In genomic region chrX:74343970-74344622, GRCh38 we compare ENCODE assay signal across 8 cellular contexts. TPM values are rescaled to one million over a fixed set of nuclear protein-coding genes. Genes with fewer than 3 reads are reported as not detected.
DNase-seq lines count a peak whose midpoint lies in the region; ATAC-seq and TF ChIP-seq lines count a peak whose summit lies in the region.

No MANE protein-coding gene starts in this region.

- CTCF ChIA-PET in activated CD8-positive, alpha-beta T cell treated with anti-CD3 and anti-CD28 coated beads for 36 hours (lab: Charles Lee), result interaction anchor here (0.7 to 1.4 kb wide), 7 partner anchors 14 to 506 kb away, joined by 3 to 4 read pairs (median 3); no protein-coding TSS in a partner anchor

- H3K27me3 ChIP-seq in vagina, result no peaks in the 10 kb centered on the region

- intact Hi-C loops in activated CD8-positive, alpha-beta T cell treated with anti-CD3 and anti-CD28 coated beads for 36 hours (cut with micrococcal nuclease), result no loop called here
- intact Hi-C loops in vagina (cut with DNase I), result loop anchor here (10.0 kb wide), 1 partner anchor 489 kb away; the partner anchor contains the start of gene XIST

- TF ChIP-seq CTCF in activated CD8-positive, alpha-beta T cell treated with anti-CD3 and anti-CD28 coated beads for 36 hours (IDR thresholded peaks at IDR 0.05), result peak; percentile 63
- TF ChIP-seq CTCF in nephron (IDR thresholded peaks at IDR 0.05; ENCODE audit: unreplicated experiment in 3 of 3) (peak in 2 of 3 experiments; percentile 21 to 44), vagina (IDR thresholded peaks at IDR 0.05) (peak; percentile 20 to 39 (median 28))

- no peak overlapping the region for H3K27ac Mint-ChIP-seq in activated CD8-positive, alpha-beta T cell treated with anti-CD3 and anti-CD28 coated beads for 36 hours
- no peak overlapping the region for H3K27ac Mint-ChIP-seq in nephron

- DNase-seq in DMS 273 treated with DMSO at 0.1 percent for 48 hours (lab: John Stamatoyannopoulos, UW), result peak; percentile 25
- DNase-seq in NCI-H69 (lab: John Stamatoyannopoulos, UW), result peak; percentile 93
- DNase-seq in activated CD8-positive, alpha-beta T cell treated with anti-CD3 and anti-CD28 coated beads for 36 hours, result peak; percentile 39
- DNase-seq in fibroblast of gingiva (ENCODE audit: low read depth), result peak; percentile 94
- no peak for DNase-seq in vagina (ENCODE audit: extremely low spot score in 2 of 2)

- no peak for TF ChIP-seq POLR2A in vagina (IDR thresholded peaks at IDR 0.05)

- peaks cover under 1% of the 10 kb centered on the region for H3K9me3 Mint-ChIP-seq in activated CD8-positive, alpha-beta T cell treated with anti-CD3 and anti-CD28 coated beads for 36 hours
- H3K9me3 Mint-ChIP-seq in nephron, result peaks cover 17% of the 10 kb centered on the region

- peaks cover 4% of the 10 kb centered on the region for H3K4me1 Mint-ChIP-seq in activated CD8-positive, alpha-beta T cell treated with anti-CD3 and anti-CD28 coated beads for 36 hours (ENCODE audit: low read depth)
- no peaks in the 10 kb centered on the region for H3K4me1 Mint-ChIP-seq in nephron

- H3K36me3 ChIP-seq in vagina, result no peaks in the 10 kb centered on the region

- H3K4me1 ChIP-seq in vagina, result no peaks in the 10 kb centered on the region

- no peak overlapping the region for H3K4me3 Mint-ChIP-seq in activated CD8-positive, alpha-beta T cell treated with anti-CD3 and anti-CD28 coated beads for 36 hours
- no peak overlapping the region for H3K4me3 Mint-ChIP-seq in nephron

- ATAC-seq in GM19395 (IDR thresholded peaks at IDR 0.05; ENCODE audit: unreplicated experiment) (peak; percentile 82), HG03575 (IDR thresholded peaks at IDR 0.05; ENCODE audit: extremely low read depth, insufficient number of reproducible peaks, low FRiP score, unreplicated experiment) (peak; percentile 83)
- peak; percentile 72 for ATAC-seq in activated CD8-positive, alpha-beta T cell treated with anti-CD3 and anti-CD28 coated beads for 36 hours

- peaks cover under 1% of the 10 kb centered on the region for H3K27me3 Mint-ChIP-seq in activated CD8-positive, alpha-beta T cell treated with anti-CD3 and anti-CD28 coated beads for 36 hours
- no peaks in the 10 kb centered on the region for H3K27me3 Mint-ChIP-seq in nephron (ENCODE audit: low read depth)

- no peaks in the 10 kb centered on the region for H3K9me3 ChIP-seq in vagina

- H3K27ac ChIP-seq in vagina, result no peak overlapping the region

- H3K4me3 ChIP-seq in vagina, result no peak overlapping the region

- POLR2A ChIA-PET in activated CD8-positive, alpha-beta T cell treated with anti-CD3 and anti-CD28 coated beads for 36 hours (lab: Charles Lee), result no interaction called here

- H3K36me3 Mint-ChIP-seq in activated CD8-positive, alpha-beta T cell treated with anti-CD3 and anti-CD28 coated beads for 36 hours (ENCODE audit: low read depth), result no peaks in the 10 kb centered on the region
- H3K36me3 Mint-ChIP-seq in nephron (ENCODE audit: low read depth), result no peaks in the 10 kb centered on the region

RNA-seq across cellular contexts. Expression of gene ZCCHC13, which starts 40.1 kb away (rescaled TPM):
- not detected for total RNA-seq in activated CD8-positive, alpha-beta T cell treated with anti-CD3 and anti-CD28 coated beads for 36 hours
- total RNA-seq in vagina, result not detected

Comparison
In these comparisons a context has a peak if more than half of its experiments do, and no peak if none do; other contexts are left out.
1. DNase-seq: peak in DMS 273 treated with DMSO at 0.1 percent for 48 hours (single experiment), NCI-H69 (single experiment), activated CD8-positive, alpha-beta T cell treated with anti-CD3 and anti-CD28 coated beads for 36 hours (single experiment) and fibroblast of gingiva (single experiment); none in vagina (0 of 2).
2. Peak in every context shown above with its lines, with median percentiles within 50 percentile points of each other: ATAC-seq and CTCF ChIP-seq.